Comparison of ENCODE assay signal across 10 cellular contexts in the genomic region with DNA sequence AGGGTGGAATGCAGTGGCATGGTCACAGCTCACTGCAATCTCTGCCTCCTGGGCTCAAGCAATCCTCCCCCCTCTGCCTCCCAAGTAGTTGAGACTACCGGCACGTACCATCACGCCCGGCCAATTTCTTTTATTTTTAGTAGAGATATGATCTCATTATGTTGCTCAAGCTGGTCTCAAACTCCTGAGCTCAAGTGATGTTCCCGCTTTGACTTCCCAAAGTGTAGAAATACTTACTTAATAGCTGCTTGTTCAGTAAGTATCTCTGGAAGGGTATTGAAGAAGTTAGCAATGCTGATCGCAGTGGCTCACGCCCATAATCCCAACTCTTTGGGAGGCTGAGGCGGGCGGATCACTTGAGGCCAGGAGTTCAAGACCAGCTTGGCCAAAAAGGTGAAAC. TPM values are rescaled to one million over a fixed set of nuclear protein-coding genes. Genes with fewer than 3 reads are reported as not detected.
DNase-seq lines count a peak whose midpoint lies in the region; ATAC-seq, FAIRE-seq and TF ChIP-seq lines count a peak whose summit lies in the region.
"Had no signal": no experiment of that assay in that cellular context is flagged by ENCODE, and none has a peak within 500 bp of the region (broad histone marks: within the 10 kb centered on the region; RNA-seq: fewer than 3 reads in every experiment).

No MANE protein-coding gene starts in this region.

- no peak overlapping the region for H2AFZ ChIP-seq in Loucy (ENCODE audit: low read length)

- H3K9ac ChIP-seq in Loucy (ENCODE audit: low read depth, low read length, poor library complexity, severe bottlenecking), result no peak overlapping the region

- no peaks in the 10 kb centered on the region for H3K9me3 ChIP-seq in A549
- H3K9me3 ChIP-seq in Loucy (ENCODE audit: insufficient read depth, low read depth, low read length), result no peaks in the 10 kb centered on the region; the same call in 1 of the 2 replicates

- no peaks in the 10 kb centered on the region for H3K27me3 ChIP-seq in Loucy (ENCODE audit: insufficient read depth, low read length, poor library complexity, severe bottlenecking)
- H3K27me3 ChIP-seq in kidney epithelial cell (ENCODE audit: control insufficient read depth, insufficient read depth, low read length), result no peaks in the 10 kb centered on the region

- H3K36me3 ChIP-seq in Loucy (ENCODE audit: insufficient read depth, low read length), result no peaks in the 10 kb centered on the region
- H3K36me3 ChIP-seq in kidney epithelial cell (ENCODE audit: control insufficient read depth, insufficient read depth, low read length), result no peaks in the 10 kb centered on the region

- TF ChIP-seq EP300 in A549 (IDR thresholded peaks at IDR 0.05), result peak; percentile 68 to 72; a peak in 2 of 5 replicates

- DNase-seq in A549 (ENCODE audit: low read depth in 1 of 2, low spot score in 1 of 2), result peak in 1 of 2 experiments; percentile 61
- DNase-seq in coronary artery (ENCODE audit: low spot score), result no peak
- DNase-seq in kidney epithelial cell (ENCODE audit: low read depth), result peak; percentile 54
- no peak for DNase-seq in GM03348 (ENCODE audit: low spot score)
- no peak for DNase-seq in hypothalamus (lab: John Stamatoyannopoulos, UW)
- DNase-seq in NCI-H345 (lab: John Stamatoyannopoulos, UW), result no peak
- DNase-seq: activated CD4-positive, alpha-beta T cell treated with anti-CD3 and anti-CD28 coated beads, Interleukin-2, amount 50 U/mL, for 1 hour; NCI-H774 had no signal

- POLR2A ChIA-PET in A549 (lab: Yijun Ruan, JAX), result interaction anchor here (1.6 kb wide), 1 partner anchor 11 kb away, joined by 3 read pairs; no protein-coding TSS in a partner anchor

- peak overlapping the region; percentile 84 to 86 for H3K27ac ChIP-seq in A549
- peak overlapping the region; percentile 6 to 45 for H3K27ac ChIP-seq in coronary artery

- no peaks in the 10 kb centered on the region for H4K20me1 ChIP-seq in Loucy (ENCODE audit: insufficient read depth, low read length, poor library complexity, severe bottlenecking)

- H3K9me2 ChIP-seq in Loucy (replicated peaks; ENCODE audit: low read depth, low read length), result no peaks in the 10 kb centered on the region

- no peak for FAIRE-seq in A549 (lab: Jason Lieb, UNC)

- H3K4me2 ChIP-seq in A549 (peak overlapping the region; percentile 82), Loucy (ENCODE audit: low read depth, low read length, poor library complexity, severe bottlenecking) (peak overlapping the region; percentile 69)

- peak; percentile 45 to 47; a peak in 5 of 6 replicates for ATAC-seq in A549
- ATAC-seq in GM18907 (IDR thresholded peaks at IDR 0.05; ENCODE audit: unreplicated experiment), result no peak

- TF ChIP-seq POLR2A in A549 (IDR thresholded peaks at IDR 0.05; ENCODE audit: low read length), result no peak

- CTCF ChIA-PET in A549 (lab: Yijun Ruan, JAX), result interaction anchor here (0.6 to 2.8 kb wide), 4 partner anchors 11 to 1523 kb away, joined by 3 to 10 read pairs (median 4); a partner anchor contains a TSS

- no peak for TF ChIP-seq RAD21 in A549 (conservative IDR thresholded peaks at IDR 0.05 in 1 of 2, IDR thresholded peaks at IDR 0.05 in 1 of 2)

- 65% methylated on average over 9 of the region's 9 CpGs for WGBS in A549 (ENCODE audit: missing lambda C conversion rate)

- no peaks in the 10 kb centered on the region for H3K79me2 ChIP-seq in Loucy (ENCODE audit: insufficient read depth, low read length)

- no peak for TF ChIP-seq CTCF in A549 (IDR thresholded peaks at IDR 0.05)
- no peak for TF ChIP-seq CTCF in Loucy (conservative IDR thresholded peaks at IDR 0.05; ENCODE audit: low read length)
- no peak for TF ChIP-seq CTCF in coronary artery (IDR thresholded peaks at IDR 0.05)
- no peak for TF ChIP-seq CTCF in kidney epithelial cell (IDR thresholded peaks at IDR 0.05; ENCODE audit: insufficient read depth, low read length, poor library complexity, severe bottlenecking)

- 0 out of 2 replicates have a peak, but pooled peaks cover 3% of the 10 kb centered on the region for H3F3A ChIP-seq in Loucy (ENCODE audit: low read depth)

- H3K4me3 ChIP-seq in A549 (no peak overlapping the region), Loucy (ENCODE audit: low read length, poor library complexity, severe bottlenecking) (no peak overlapping the region), coronary artery (no peak overlapping the region), kidney epithelial cell (ENCODE audit: low read depth, low read length) (no peak overlapping the region)

- H3K4me1 ChIP-seq in A549, result peaks cover 28% of the 10 kb centered on the region
- peaks cover 36% of the 10 kb centered on the region for H3K4me1 ChIP-seq in Loucy (ENCODE audit: insufficient read depth, low read length, poor library complexity, severe bottlenecking)

TF ChIP-seq in A549, 52 proteins besides CTCF, POLR2A, EP300 and RAD21:
- no peak for TF ChIP-seq FOSL2 (IDR thresholded peaks at IDR 0.05)
- no peak for TF ChIP-seq FOSL2 (CRISPR knock-in tag; IDR thresholded peaks at IDR 0.05)
- no peak for TF ChIP-seq RNF2 (IDR thresholded peaks at IDR 0.05; ENCODE audit: borderline replicate concordance, low read depth)
- peak; percentile 35 to 63; a peak in 3 of 5 replicates for TF ChIP-seq JUN (IDR thresholded peaks at IDR 0.05)
- peak; percentile 15 to 89; a peak in 2 of 4 replicates for TF ChIP-seq CEBPB (IDR thresholded peaks at IDR 0.05)
- TF ChIP-seq, protein P1, sequence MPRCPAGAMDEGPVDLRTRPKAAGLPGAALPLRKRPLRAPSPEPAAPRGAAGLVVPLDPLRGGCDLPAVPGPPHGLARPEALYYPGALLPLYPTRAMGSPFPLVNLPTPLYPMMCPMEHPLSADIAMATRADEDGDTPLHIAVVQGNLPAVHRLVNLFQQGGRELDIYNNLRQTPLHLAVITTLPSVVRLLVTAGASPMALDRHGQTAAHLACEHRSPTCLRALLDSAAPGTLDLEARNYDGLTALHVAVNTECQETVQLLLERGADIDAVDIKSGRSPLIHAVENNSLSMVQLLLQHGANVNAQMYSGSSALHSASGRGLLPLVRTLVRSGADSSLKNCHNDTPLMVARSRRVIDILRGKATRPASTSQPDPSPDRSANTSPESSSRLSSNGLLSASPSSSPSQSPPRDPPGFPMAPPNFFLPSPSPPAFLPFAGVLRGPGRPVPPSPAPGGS (IDR thresholded peaks at IDR 0.05), result peak; percentile 36; the same call in 1 of the 3 replicates
- no peak for TF ChIP-seq FOXS1 (CRISPR knock-in tag; IDR thresholded peaks at IDR 0.05)
- TF ChIP-seq KDM1A (IDR thresholded peaks at IDR 0.05; ENCODE audit: low read depth), result no peak
- TF ChIP-seq HOXA7 (CRISPR knock-in tag; IDR thresholded peaks at IDR 0.05), result no peak
- TF ChIP-seq, protein P2, sequence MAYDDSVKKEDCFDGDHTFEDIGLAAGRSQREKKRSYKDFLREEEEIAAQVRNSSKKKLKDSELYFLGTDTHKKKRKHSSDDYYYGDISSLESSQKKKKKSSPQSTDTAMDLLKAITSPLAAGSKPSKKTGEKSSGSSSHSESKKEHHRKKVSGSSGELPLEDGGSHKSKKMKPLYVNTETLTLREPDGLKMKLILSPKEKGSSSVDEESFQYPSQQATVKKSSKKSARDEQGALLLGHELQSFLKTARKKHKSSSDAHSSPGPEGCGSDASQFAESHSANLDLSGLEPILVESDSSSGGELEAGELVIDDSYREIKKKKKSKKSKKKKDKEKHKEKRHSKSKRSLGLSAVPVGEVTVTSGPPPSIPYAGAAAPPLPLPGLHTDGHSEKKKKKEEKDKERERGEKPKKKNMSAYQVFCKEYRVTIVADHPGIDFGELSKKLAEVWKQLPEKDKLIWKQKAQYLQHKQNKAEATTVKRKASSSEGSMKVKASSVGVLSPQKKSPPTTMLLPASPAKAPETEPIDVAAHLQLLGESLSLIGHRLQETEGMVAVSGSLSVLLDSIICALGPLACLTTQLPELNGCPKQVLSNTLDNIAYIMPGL (CRISPR knock-in tag; IDR thresholded peaks at IDR 0.05; ENCODE audit: borderline replicate concordance), result no peak

RNA-seq across cellular contexts. Expression of a gene that starts 35.7 kb away (rescaled TPM):
- polyA plus RNA-seq in A549 (2011; rRNA removed), result 42.6 and 53.8 TPM in 2 replicates
- 23.7 and 24.1 TPM in 2 replicates for polyA plus RNA-seq in A549 (2012; cell fraction: cytosol; rRNA removed)
- polyA plus RNA-seq in A549 (2012; cell fraction: nucleus; rRNA removed), result 14.7 and 16.1 TPM in 2 replicates
- 23.0 to 28.3 TPM (median 23.0 TPM) in 3 replicates for polyA plus RNA-seq in A549 (2017; fragmentation: RNase III; extraction: RNeasy Plus Mini Kit Qiagen cat#74134 plus additional on column Dnase treatment)
- 71.8 and 88.6 TPM in 2 replicates for polyA minus RNA-seq in A549 (2011; rRNA and poly(A)+ RNA removed)
- total RNA-seq in kidney epithelial cell, result 70.4 and 83.6 TPM in 2 replicates
